ENCODE assay signal across 1 cellular context in the genomic region with DNA sequence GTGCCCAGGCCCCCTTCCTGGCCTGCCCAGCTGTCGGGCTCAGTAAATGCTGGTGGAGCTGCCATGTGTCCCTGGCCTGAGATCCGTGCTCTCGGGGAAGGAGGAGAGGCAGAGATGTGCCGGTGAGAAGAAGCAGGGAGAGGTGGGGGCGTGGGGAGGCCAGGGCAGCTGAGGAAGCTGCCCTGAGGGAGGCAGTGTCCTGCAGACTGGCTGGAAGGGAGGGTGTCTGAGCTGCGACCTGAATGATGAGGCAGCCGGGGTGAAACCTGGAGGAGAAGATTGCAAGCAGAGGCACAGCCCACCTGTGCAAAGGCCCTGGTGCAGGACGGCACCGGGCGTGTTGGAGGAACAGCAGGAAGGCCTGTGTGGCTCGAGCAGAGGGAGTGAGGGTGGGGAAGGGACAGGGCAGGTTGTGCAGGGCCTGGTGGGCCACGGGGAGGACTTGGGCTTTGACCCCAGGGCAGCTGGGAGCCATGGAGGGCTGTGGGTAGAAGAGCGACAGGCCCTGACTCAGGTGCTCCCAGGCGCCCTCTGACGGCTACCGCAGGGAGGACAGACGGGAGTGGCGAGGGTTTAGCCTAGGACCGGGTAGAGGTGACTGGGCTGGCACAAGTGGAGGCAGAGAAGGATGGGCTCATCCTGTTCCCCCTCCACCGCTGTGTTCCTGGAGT.
TF ChIP-seq lines count a peak whose summit lies in the region.

No MANE protein-coding gene starts in this region.

TF ChIP-seq in K562, 482 proteins besides CTCF, POLR2A, EP300 and RAD21 (continues in another document):
- TF ChIP-seq PTBP1 (IDR thresholded peaks at IDR 0.05; ENCODE audit: low read depth, low read length) (peak; percentile 89; the same call in 1 of the 2 replicates), ZNF76 (CRISPR knock-in tag; IDR thresholded peaks at IDR 0.05; ENCODE audit: borderline replicate concordance) (no peak), ESRRA (IDR thresholded peaks at IDR 0.05; ENCODE audit: borderline replicate concordance, low read depth) (peak; percentile 47; the same call in 1 of the 2 replicates), HNRNPUL1 (IDR thresholded peaks at IDR 0.05; ENCODE audit: low read length) (0 out of 2 replicates have a peak, but pooled peaks have one; percentile 58), DACH1 (IDR thresholded peaks at IDR 0.05; ENCODE audit: partially characterized antibody) (peak; percentile 34), ARHGAP35 (IDR thresholded peaks at IDR 0.05; ENCODE audit: partially characterized antibody) (peak; percentile 4), SUPT5H (IDR thresholded peaks at IDR 0.05) (peak; percentile 83), ZNF695 (CRISPR knock-in tag; IDR thresholded peaks at IDR 0.05) (no peak), POLR2AphosphoS2 (IDR thresholded peaks at IDR 0.05; ENCODE audit: low read length) (peak; percentile 35; the same call in 1 of the 2 replicates), RBFOX2 (IDR thresholded peaks at IDR 0.05; ENCODE audit: low read depth, low read length) (0 out of 2 replicates have a peak, but pooled peaks have one; percentile 23), KDM1A (IDR thresholded peaks at IDR 0.05) (peak; percentile 80 to 94), RCOR1 (IDR thresholded peaks at IDR 0.05; ENCODE audit: borderline replicate concordance in 1 of 2, low read depth in 2 of 2, low read length in 2 of 2) (peak in 1 of 2 experiments; percentile 90; a peak in 2 of 4 replicates), CBX1 (IDR thresholded peaks at IDR 0.05; ENCODE audit: low read depth) (peak; percentile 83; the same call in 1 of the 2 replicates), CC2D1A (IDR thresholded peaks at IDR 0.05) (peak; percentile 24; the same call in 1 of the 2 replicates), XRCC5 (IDR thresholded peaks at IDR 0.05; ENCODE audit: low read depth, low read length) (0 out of 2 replicates have a peak, but pooled peaks have one; percentile 84), NBN (IDR thresholded peaks at IDR 0.05; ENCODE audit: low read depth) (0 out of 2 replicates have a peak, but pooled peaks have one; percentile 39), ILF3 (IDR thresholded peaks at IDR 0.05; ENCODE audit: borderline replicate concordance) (peak; percentile 59; the same call in 1 of the 2 replicates), KDM4B (IDR thresholded peaks at IDR 0.05; ENCODE audit: borderline replicate concordance in 2 of 2, low read depth in 1 of 2) (no peak), HDAC2 (IDR thresholded peaks at IDR 0.05) (peak; percentile 86), SMARCA5 (IDR thresholded peaks at IDR 0.05) (peak; percentile 99), HDGF (IDR thresholded peaks at IDR 0.05) (peak; percentile 90; the same call in 1 of the 2 replicates), CBFA2T2 (conservative IDR thresholded peaks at IDR 0.05) (no peak), HDAC1 (IDR thresholded peaks at IDR 0.05) (peak in 1 of 2 experiments; percentile 58; a peak in 2 of 4 replicates), MAZ (CRISPR knock-in tag; conservative IDR thresholded peaks at IDR 0.05 in 1 of 2, IDR thresholded peaks at IDR 0.05 in 1 of 2) (0 out of 4 replicates have a peak, but pooled peaks of 1 of the 2 experiments have one; percentile 23), SMC3 (conservative IDR thresholded peaks at IDR 0.05; ENCODE audit: insufficient read depth, low read depth, low read length) (peak; percentile 66), RB1 (IDR thresholded peaks at IDR 0.05; ENCODE audit: low read depth) (peak; percentile 57; the same call in 1 of the 2 replicates), ZFP36 (IDR thresholded peaks at IDR 0.05; ENCODE audit: low read depth, low read length, partially characterized antibody) (peak; percentile 95), NFIC (IDR thresholded peaks at IDR 0.05) (0 out of 2 replicates have a peak, but pooled peaks have one; percentile 9), HOXB6 (CRISPR knock-in tag; IDR thresholded peaks at IDR 0.05; ENCODE audit: borderline replicate concordance) (no peak), YY1 (IDR thresholded peaks at IDR 0.05; ENCODE audit: borderline replicate concordance in 1 of 3, control insufficient read depth in 1 of 3, extremely low read depth in 1 of 3, insufficient read depth in 3 of 3, insufficient read length in 1 of 3, insufficient replicate concordance in 2 of 3, low read depth in 1 of 3, low read length in 2 of 3) (peak in 1 of 3 experiments; percentile 19), BCOR (IDR thresholded peaks at IDR 0.05) (peak; percentile 98), TCF3 (CRISPR knock-in tag; IDR thresholded peaks at IDR 0.05) (no peak), ZBTB7A (IDR thresholded peaks at IDR 0.05; ENCODE audit: borderline replicate concordance, control insufficient read depth, low read depth, low read length) (peak; percentile 29; the same call in 1 of the 2 replicates), POLR2G (IDR thresholded peaks at IDR 0.05; ENCODE audit: low read depth, low read length) (peak; percentile 72), ZNF75A (CRISPR knock-in tag; IDR thresholded peaks at IDR 0.05) (no peak), POLR2AphosphoS5 (IDR thresholded peaks at IDR 0.05; ENCODE audit: control insufficient read depth, insufficient read depth, low read depth, low read length) (peak; percentile 25; the same call in 1 of the 2 replicates), ETS2 (tag; IDR thresholded peaks at IDR 0.05; ENCODE audit: borderline replicate concordance, poor library complexity, severe bottlenecking) (no peak), SP1 (CRISPR knock-in tag; IDR thresholded peaks at IDR 0.05) (0 out of 2 replicates have a peak, but pooled peaks have one; percentile 38), ZNF175 (CRISPR knock-in tag; IDR thresholded peaks at IDR 0.05; ENCODE audit: low read depth) (no peak), NCOA4 (IDR thresholded peaks at IDR 0.05; ENCODE audit: partially characterized antibody) (no peak), NFE2 (IDR thresholded peaks at IDR 0.05; ENCODE audit: low read depth) (peak; percentile 5; the same call in 1 of the 2 replicates), POLR2B (IDR thresholded peaks at IDR 0.05; ENCODE audit: low read depth, partially characterized antibody) (peak; percentile 60), HLTF (IDR thresholded peaks at IDR 0.05) (peak; percentile 80; the same call in 1 of the 2 replicates), PHF20 (IDR thresholded peaks at IDR 0.05; ENCODE audit: partially characterized antibody) (peak; percentile 61), ZBED1 (IDR thresholded peaks at IDR 0.05) (no peak; the same call in 1 of the 2 replicates)
- TF ChIP-seq, protein P1, sequence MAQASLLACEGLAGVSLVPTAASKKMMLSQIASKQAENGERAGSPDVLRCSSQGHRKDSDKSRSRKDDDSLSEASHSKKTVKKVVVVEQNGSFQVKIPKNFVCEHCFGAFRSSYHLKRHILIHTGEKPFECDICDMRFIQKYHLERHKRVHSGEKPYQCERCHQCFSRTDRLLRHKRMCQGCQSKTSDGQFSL (CRISPR knock-in tag; IDR thresholded peaks at IDR 0.05) = no peak
- TF ChIP-seq, protein P1 (tag; IDR thresholded peaks at IDR 0.05) = no peak
- TF ChIP-seq, protein P2, sequence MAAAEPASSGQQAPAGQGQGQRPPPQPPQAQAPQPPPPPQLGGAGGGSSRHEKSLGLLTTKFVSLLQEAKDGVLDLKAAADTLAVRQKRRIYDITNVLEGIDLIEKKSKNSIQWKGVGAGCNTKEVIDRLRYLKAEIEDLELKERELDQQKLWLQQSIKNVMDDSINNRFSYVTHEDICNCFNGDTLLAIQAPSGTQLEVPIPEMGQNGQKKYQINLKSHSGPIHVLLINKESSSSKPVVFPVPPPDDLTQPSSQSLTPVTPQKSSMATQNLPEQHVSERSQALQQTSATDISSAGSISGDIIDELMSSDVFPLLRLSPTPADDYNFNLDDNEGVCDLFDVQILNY (CRISPR knock-in tag; IDR thresholded peaks at IDR 0.05) = 0 out of 2 replicates have a peak, but pooled peaks have one; percentile 45
- TF ChIP-seq, protein P3, sequence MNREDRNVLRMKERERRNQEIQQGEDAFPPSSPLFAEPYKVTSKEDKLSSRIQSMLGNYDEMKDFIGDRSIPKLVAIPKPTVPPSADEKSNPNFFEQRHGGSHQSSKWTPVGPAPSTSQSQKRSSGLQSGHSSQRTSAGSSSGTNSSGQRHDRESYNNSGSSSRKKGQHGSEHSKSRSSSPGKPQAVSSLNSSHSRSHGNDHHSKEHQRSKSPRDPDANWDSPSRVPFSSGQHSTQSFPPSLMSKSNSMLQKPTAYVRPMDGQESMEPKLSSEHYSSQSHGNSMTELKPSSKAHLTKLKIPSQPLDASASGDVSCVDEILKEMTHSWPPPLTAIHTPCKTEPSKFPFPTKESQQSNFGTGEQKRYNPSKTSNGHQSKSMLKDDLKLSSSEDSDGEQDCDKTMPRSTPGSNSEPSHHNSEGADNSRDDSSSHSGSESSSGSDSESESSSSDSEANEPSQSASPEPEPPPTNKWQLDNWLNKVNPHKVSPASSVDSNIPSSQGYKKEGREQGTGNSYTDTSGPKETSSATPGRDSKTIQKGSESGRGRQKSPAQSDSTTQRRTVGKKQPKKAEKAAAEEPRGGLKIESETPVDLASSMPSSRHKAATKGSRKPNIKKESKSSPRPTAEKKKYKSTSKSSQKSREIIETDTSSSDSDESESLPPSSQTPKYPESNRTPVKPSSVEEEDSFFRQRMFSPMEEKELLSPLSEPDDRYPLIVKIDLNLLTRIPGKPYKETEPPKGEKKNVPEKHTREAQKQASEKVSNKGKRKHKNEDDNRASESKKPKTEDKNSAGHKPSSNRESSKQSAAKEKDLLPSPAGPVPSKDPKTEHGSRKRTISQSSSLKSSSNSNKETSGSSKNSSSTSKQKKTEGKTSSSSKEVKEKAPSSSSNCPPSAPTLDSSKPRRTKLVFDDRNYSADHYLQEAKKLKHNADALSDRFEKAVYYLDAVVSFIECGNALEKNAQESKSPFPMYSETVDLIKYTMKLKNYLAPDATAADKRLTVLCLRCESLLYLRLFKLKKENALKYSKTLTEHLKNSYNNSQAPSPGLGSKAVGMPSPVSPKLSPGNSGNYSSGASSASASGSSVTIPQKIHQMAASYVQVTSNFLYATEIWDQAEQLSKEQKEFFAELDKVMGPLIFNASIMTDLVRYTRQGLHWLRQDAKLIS (CRISPR knock-in tag; IDR thresholded peaks at IDR 0.05) = no peak
- TF ChIP-seq, protein P4, sequence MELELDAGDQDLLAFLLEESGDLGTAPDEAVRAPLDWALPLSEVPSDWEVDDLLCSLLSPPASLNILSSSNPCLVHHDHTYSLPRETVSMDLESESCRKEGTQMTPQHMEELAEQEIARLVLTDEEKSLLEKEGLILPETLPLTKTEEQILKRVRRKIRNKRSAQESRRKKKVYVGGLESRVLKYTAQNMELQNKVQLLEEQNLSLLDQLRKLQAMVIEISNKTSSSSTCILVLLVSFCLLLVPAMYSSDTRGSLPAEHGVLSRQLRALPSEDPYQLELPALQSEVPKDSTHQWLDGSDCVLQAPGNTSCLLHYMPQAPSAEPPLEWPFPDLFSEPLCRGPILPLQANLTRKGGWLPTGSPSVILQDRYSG (tag; conservative IDR thresholded peaks at IDR 0.05; ENCODE audit: low read depth) = no peak
- TF ChIP-seq, protein P5, sequence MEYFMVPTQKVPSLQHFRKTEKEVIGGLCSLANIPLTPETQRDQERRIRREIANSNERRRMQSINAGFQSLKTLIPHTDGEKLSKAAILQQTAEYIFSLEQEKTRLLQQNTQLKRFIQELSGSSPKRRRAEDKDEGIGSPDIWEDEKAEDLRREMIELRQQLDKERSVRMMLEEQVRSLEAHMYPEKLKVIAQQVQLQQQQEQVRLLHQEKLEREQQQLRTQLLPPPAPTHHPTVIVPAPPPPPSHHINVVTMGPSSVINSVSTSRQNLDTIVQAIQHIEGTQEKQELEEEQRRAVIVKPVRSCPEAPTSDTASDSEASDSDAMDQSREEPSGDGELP (CRISPR knock-in tag; IDR thresholded peaks at IDR 0.05; ENCODE audit: borderline replicate concordance) = peak; percentile 27; the same call in 1 of the 2 replicates
- TF ChIP-seq, protein P6, sequence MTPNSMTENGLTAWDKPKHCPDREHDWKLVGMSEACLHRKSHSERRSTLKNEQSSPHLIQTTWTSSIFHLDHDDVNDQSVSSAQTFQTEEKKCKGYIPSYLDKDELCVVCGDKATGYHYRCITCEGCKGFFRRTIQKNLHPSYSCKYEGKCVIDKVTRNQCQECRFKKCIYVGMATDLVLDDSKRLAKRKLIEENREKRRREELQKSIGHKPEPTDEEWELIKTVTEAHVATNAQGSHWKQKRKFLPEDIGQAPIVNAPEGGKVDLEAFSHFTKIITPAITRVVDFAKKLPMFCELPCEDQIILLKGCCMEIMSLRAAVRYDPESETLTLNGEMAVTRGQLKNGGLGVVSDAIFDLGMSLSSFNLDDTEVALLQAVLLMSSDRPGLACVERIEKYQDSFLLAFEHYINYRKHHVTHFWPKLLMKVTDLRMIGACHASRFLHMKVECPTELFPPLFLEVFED (CRISPR knock-in tag; conservative IDR thresholded peaks at IDR 0.05) = 0 out of 2 replicates have a peak, but pooled peaks have one; percentile 14
- TF ChIP-seq, protein P7, sequence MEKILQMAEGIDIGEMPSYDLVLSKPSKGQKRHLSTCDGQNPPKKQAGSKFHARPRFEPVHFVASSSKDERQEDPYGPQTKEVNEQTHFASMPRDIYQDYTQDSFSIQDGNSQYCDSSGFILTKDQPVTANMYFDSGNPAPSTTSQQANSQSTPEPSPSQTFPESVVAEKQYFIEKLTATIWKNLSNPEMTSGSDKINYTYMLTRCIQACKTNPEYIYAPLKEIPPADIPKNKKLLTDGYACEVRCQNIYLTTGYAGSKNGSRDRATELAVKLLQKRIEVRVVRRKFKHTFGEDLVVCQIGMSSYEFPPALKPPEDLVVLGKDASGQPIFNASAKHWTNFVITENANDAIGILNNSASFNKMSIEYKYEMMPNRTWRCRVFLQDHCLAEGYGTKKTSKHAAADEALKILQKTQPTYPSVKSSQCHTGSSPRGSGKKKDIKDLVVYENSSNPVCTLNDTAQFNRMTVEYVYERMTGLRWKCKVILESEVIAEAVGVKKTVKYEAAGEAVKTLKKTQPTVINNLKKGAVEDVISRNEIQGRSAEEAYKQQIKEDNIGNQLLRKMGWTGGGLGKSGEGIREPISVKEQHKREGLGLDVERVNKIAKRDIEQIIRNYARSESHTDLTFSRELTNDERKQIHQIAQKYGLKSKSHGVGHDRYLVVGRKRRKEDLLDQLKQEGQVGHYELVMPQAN (IDR thresholded peaks at IDR 0.05; ENCODE audit: borderline replicate concordance) = peak; percentile 40; the same call in 1 of the 2 replicates
- TF ChIP-seq, protein P8, sequence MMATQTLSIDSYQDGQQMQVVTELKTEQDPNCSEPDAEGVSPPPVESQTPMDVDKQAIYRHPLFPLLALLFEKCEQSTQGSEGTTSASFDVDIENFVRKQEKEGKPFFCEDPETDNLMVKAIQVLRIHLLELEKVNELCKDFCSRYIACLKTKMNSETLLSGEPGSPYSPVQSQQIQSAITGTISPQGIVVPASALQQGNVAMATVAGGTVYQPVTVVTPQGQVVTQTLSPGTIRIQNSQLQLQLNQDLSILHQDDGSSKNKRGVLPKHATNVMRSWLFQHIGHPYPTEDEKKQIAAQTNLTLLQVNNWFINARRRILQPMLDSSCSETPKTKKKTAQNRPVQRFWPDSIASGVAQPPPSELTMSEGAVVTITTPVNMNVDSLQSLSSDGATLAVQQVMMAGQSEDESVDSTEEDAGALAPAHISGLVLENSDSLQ (IDR thresholded peaks at IDR 0.05) = peak; percentile 64
